ENCODE assay signal across 1 cellular context in the genomic region with DNA sequence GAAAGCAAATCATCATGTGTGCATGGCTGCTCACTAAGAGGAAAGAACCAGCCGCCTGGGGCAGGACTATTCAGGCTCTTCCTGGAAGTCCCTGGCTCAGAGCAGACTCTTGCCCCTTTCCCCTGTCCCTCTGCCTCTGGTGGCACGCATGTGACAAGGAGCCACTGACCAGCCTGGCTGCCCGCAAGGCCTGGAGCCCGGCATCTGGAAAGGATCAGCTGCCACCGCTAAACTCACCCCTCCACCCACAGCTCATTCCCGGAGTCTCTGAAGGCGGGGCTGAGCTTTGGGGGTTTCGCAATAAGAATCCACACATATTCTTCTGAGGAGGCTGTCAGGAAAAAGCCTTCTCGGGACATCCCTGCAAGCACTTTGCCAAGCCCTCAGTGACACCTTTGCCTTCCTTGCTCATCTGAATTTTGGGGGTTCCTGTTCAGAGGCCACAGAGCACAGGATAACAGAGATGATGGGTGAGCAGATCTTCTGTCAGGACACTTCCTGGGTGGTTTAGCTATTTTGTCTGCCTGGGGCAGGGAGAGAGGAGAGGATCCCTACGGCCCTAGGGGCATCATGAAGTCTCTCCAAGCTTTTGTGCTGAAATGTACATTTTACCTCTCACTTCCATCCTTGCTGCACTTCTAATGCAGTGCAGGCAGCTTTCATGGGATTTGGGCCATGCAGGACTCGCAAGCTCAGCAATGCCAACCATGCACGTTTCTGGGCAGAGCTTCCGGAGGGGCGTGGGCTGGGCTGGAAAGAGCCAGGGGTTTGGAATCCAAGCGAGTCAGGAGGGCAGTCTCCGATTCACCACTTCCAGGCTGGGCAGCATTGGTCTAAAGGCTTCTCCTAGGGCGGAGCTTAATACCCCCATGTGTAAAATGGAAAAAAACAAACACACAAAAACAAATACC.
TF ChIP-seq lines count a peak whose summit lies in the region.

No MANE protein-coding gene starts in this region.

TF ChIP-seq in K562, 482 proteins besides CTCF, POLR2A, EP300 and RAD21 (continued from another document):
- TF ChIP-seq IFI16 (CRISPR knock-in tag; IDR thresholded peaks at IDR 0.05) (no peak), ETV1 (tag; conservative IDR thresholded peaks at IDR 0.05; ENCODE audit: low read depth) (0 out of 2 replicates have a peak, but pooled peaks have one; percentile 23), ZBED1 (IDR thresholded peaks at IDR 0.05) (no peak), SMARCE1 (IDR thresholded peaks at IDR 0.05) (0 out of 2 replicates have a peak, but pooled peaks have one; percentile 16), NEUROD1 (IDR thresholded peaks at IDR 0.05; ENCODE audit: borderline replicate concordance, low read depth, low read length, partially characterized antibody) (peak; percentile 66), KDM1A (IDR thresholded peaks at IDR 0.05) (no peak), MEIS2 (IDR thresholded peaks at IDR 0.05; ENCODE audit: partially characterized antibody) (peak; percentile 47), TAF1 (IDR thresholded peaks at IDR 0.05; ENCODE audit: control insufficient read depth, extremely low read depth, insufficient read depth, low read length, severe bottlenecking) (peak; percentile 10), CXXC5 (CRISPR knock-in tag; IDR thresholded peaks at IDR 0.05) (0 out of 2 replicates have a peak, but pooled peaks have one; percentile 17), ZNF436 (CRISPR knock-in tag; IDR thresholded peaks at IDR 0.05) (no peak), TEAD4 (IDR thresholded peaks at IDR 0.05; ENCODE audit: low read length) (peak; percentile 10; the same call in 1 of the 2 replicates), TEAD4 (CRISPR knock-in tag; IDR thresholded peaks at IDR 0.05; ENCODE audit: borderline replicate concordance) (no peak), DPF2 (IDR thresholded peaks at IDR 0.05) (0 out of 2 replicates have a peak, but pooled peaks have one; percentile 14), MCM5 (IDR thresholded peaks at IDR 0.05; ENCODE audit: low read depth) (no peak), RBFOX2 (IDR thresholded peaks at IDR 0.05; ENCODE audit: low read depth, low read length) (no peak), ZBTB1 (CRISPR knock-in tag; IDR thresholded peaks at IDR 0.05; ENCODE audit: borderline replicate concordance, low read depth) (no peak), PHTF2 (CRISPR knock-in tag; IDR thresholded peaks at IDR 0.05) (no peak), BHLHE40 (IDR thresholded peaks at IDR 0.05; ENCODE audit: low read length) (peak; percentile 74), TCF7 (IDR thresholded peaks at IDR 0.05; ENCODE audit: borderline replicate concordance) (no peak), CEBPG (CRISPR knock-in tag; IDR thresholded peaks at IDR 0.05) (peak; percentile 76), CEBPG (tag; conservative IDR thresholded peaks at IDR 0.05 in 1 of 2, IDR thresholded peaks at IDR 0.05 in 1 of 2) (peak; percentile 90 to 92), JUND (IDR thresholded peaks at IDR 0.05; ENCODE audit: borderline replicate concordance, low read depth, low read length) (peak; percentile 41), JUND (tag; IDR thresholded peaks at IDR 0.05; ENCODE audit: borderline replicate concordance, low read depth, low read length) (no peak), OTX1 (CRISPR knock-in tag; IDR thresholded peaks at IDR 0.05) (no peak), MAZ (CRISPR knock-in tag; conservative IDR thresholded peaks at IDR 0.05 in 1 of 2, IDR thresholded peaks at IDR 0.05 in 1 of 2) (peak in 1 of 2 experiments; percentile 57; a peak in 1 of 4 replicates), EGR1 (conservative IDR thresholded peaks at IDR 0.05) (peak; percentile 33; the same call in 1 of the 2 replicates)
- TF ChIP-seq, protein P1, sequence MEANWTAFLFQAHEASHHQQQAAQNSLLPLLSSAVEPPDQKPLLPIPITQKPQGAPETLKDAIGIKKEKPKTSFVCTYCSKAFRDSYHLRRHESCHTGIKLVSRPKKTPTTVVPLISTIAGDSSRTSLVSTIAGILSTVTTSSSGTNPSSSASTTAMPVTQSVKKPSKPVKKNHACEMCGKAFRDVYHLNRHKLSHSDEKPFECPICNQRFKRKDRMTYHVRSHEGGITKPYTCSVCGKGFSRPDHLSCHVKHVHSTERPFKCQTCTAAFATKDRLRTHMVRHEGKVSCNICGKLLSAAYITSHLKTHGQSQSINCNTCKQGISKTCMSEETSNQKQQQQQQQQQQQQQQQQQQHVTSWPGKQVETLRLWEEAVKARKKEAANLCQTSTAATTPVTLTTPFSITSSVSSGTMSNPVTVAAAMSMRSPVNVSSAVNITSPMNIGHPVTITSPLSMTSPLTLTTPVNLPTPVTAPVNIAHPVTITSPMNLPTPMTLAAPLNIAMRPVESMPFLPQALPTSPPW (CRISPR knock-in tag; IDR thresholded peaks at IDR 0.05): peak; percentile 47; the same call in 1 of the 2 replicates
- TF ChIP-seq, protein P2, sequence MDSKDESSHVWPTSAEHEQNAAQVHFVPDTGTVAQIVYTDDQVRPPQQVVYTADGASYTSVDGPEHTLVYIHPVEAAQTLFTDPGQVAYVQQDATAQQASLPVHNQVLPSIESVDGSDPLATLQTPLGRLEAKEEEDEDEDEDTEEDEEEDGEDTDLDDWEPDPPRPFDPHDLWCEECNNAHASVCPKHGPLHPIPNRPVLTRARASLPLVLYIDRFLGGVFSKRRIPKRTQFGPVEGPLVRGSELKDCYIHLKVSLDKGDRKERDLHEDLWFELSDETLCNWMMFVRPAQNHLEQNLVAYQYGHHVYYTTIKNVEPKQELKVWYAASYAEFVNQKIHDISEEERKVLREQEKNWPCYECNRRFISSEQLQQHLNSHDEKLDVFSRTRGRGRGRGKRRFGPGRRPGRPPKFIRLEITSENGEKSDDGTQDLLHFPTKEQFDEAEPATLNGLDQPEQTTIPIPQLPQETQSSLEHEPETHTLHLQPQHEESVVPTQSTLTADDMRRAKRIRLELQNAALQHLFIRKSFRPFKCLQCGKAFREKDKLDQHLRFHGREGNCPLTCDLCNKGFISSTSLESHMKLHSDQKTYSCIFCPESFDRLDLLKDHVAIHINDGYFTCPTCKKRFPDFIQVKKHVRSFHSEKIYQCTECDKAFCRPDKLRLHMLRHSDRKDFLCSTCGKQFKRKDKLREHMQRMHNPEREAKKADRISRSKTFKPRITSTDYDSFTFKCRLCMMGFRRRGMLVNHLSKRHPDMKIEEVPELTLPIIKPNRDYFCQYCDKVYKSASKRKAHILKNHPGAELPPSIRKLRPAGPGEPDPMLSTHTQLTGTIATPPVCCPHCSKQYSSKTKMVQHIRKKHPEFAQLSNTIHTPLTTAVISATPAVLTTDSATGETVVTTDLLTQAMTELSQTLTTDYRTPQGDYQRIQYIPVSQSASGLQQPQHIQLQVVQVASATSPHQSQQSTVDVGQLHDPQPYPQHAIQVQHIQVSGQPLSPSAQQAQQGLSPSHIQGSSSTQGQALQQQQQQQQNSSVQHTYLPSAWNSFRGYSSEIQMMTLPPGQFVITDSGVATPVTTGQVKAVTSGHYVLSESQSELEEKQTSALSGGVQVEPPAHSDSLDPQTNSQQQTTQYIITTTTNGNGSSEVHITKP (IDR thresholded peaks at IDR 0.05; ENCODE audit: partially characterized antibody): peak; percentile 65
- TF ChIP-seq, protein P3, sequence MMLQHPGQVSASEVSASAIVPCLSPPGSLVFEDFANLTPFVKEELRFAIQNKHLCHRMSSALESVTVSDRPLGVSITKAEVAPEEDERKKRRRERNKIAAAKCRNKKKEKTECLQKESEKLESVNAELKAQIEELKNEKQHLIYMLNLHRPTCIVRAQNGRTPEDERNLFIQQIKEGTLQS (IDR thresholded peaks at IDR 0.05): peak; percentile 37; the same call in 1 of the 2 replicates
- TF ChIP-seq, protein P3 (CRISPR knock-in tag; conservative IDR thresholded peaks at IDR 0.05): no peak
- TF ChIP-seq, protein P4, sequence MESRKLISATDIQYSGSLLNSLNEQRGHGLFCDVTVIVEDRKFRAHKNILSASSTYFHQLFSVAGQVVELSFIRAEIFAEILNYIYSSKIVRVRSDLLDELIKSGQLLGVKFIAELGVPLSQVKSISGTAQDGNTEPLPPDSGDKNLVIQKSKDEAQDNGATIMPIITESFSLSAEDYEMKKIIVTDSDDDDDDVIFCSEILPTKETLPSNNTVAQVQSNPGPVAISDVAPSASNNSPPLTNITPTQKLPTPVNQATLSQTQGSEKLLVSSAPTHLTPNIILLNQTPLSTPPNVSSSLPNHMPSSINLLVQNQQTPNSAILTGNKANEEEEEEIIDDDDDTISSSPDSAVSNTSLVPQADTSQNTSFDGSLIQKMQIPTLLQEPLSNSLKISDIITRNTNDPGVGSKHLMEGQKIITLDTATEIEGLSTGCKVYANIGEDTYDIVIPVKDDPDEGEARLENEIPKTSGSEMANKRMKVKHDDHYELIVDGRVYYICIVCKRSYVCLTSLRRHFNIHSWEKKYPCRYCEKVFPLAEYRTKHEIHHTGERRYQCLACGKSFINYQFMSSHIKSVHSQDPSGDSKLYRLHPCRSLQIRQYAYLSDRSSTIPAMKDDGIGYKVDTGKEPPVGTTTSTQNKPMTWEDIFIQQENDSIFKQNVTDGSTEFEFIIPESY (CRISPR knock-in tag; IDR thresholded peaks at IDR 0.05): peak; percentile 62; the same call in 1 of the 2 replicates
- TF ChIP-seq, protein P5, sequence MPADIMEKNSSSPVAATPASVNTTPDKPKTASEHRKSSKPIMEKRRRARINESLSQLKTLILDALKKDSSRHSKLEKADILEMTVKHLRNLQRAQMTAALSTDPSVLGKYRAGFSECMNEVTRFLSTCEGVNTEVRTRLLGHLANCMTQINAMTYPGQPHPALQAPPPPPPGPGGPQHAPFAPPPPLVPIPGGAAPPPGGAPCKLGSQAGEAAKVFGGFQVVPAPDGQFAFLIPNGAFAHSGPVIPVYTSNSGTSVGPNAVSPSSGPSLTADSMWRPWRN (IDR thresholded peaks at IDR 0.05; ENCODE audit: low read depth): no peak
- TF ChIP-seq, protein P6, sequence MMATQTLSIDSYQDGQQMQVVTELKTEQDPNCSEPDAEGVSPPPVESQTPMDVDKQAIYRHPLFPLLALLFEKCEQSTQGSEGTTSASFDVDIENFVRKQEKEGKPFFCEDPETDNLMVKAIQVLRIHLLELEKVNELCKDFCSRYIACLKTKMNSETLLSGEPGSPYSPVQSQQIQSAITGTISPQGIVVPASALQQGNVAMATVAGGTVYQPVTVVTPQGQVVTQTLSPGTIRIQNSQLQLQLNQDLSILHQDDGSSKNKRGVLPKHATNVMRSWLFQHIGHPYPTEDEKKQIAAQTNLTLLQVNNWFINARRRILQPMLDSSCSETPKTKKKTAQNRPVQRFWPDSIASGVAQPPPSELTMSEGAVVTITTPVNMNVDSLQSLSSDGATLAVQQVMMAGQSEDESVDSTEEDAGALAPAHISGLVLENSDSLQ (IDR thresholded peaks at IDR 0.05): peak; percentile 26; the same call in 1 of the 2 replicates
- TF ChIP-seq, protein P7, sequence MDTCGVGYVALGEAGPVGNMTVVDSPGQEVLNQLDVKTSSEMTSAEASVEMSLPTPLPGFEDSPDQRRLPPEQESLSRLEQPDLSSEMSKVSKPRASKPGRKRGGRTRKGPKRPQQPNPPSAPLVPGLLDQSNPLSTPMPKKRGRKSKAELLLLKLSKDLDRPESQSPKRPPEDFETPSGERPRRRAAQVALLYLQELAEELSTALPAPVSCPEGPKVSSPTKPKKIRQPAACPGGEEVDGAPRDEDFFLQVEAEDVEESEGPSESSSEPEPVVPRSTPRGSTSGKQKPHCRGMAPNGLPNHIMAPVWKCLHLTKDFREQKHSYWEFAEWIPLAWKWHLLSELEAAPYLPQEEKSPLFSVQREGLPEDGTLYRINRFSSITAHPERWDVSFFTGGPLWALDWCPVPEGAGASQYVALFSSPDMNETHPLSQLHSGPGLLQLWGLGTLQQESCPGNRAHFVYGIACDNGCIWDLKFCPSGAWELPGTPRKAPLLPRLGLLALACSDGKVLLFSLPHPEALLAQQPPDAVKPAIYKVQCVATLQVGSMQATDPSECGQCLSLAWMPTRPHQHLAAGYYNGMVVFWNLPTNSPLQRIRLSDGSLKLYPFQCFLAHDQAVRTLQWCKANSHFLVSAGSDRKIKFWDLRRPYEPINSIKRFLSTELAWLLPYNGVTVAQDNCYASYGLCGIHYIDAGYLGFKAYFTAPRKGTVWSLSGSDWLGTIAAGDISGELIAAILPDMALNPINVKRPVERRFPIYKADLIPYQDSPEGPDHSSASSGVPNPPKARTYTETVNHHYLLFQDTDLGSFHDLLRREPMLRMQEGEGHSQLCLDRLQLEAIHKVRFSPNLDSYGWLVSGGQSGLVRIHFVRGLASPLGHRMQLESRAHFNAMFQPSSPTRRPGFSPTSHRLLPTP (IDR thresholded peaks at IDR 0.05; ENCODE audit: borderline replicate concordance, extremely low read depth, insufficient read length): no peak
